ENCODE assay signal across 25 cellular contexts in genomic region chr18:8866679-8867078, GRCh38.
DNase-seq lines count a peak whose midpoint lies in the region; ATAC-seq, FAIRE-seq and TF ChIP-seq lines count a peak whose summit lies in the region.
"Had no signal": no experiment of that assay in that cellular context is flagged by ENCODE, and none has a peak within 500 bp of the region (broad histone marks: within the 10 kb centered on the region; RNA-seq: fewer than 3 reads in every experiment).

No MANE protein-coding gene starts in this region.

- H3K36me3 ChIP-seq in K562 (ENCODE audit: control insufficient read depth, insufficient read depth, low read length), result no peaks in the 10 kb centered on the region
- no peaks in the 10 kb centered on the region for H3K36me3 ChIP-seq in mesendoderm (ENCODE audit: control insufficient read depth, insufficient read depth, low read length)
- H3K36me3 ChIP-seq: BE2C, BLaER1 had no signal

- no peak for ATAC-seq in K562
- ATAC-seq: GM12878 had no signal

- H2BK120ac ChIP-seq in mesendoderm (ENCODE audit: low read depth, low read length), result no peak overlapping the region

- intact Hi-C loops in K562 (cut with micrococcal nuclease), result no loop called here

- DNase-seq in K562 (ENCODE audit: extremely low read depth in 1 of 4, low spot score in 3 of 4) (no peak), mesendoderm (no peak), SW 1271 (lab: John Stamatoyannopoulos, UW) (no peak), NCI-H526 (lab: John Stamatoyannopoulos, UW) (no peak)
- DNase-seq in stimulated activated naive CD4-positive, alpha-beta T cell treated with Interleukin-2 at 50 U/mL for 16 hours (lab: John Stamatoyannopoulos, UW), result no peak
- DNase-seq: 8988T; ACHN; BE2C; C1 segment of cervical spinal cord; CD4-positive, alpha-beta memory T cell; CD4-positive, CD25-positive, alpha-beta regulatory T cell; CD8-positive, alpha-beta memory T cell; COR-L47; DMS 273 treated with DMSO at 0.1 percent for 48 hours; DMS153; DMS53; DMS79; DND-41; EL; GDM1 had no signal

- FAIRE-seq in K562 (lab: Jason Lieb, UNC), result no peak
- FAIRE-seq: A204.1, GM12878, GM12892, GM18507 had no signal

- no peak overlapping the region for H4K8ac ChIP-seq in mesendoderm (ENCODE audit: low read depth, low read length)

- no peak for TF ChIP-seq RAD21 in K562 (CRISPR knock-in tag; conservative IDR thresholded peaks at IDR 0.05 in 1 of 2, IDR thresholded peaks at IDR 0.05 in 1 of 2)

- no peak overlapping the region for H3K27ac ChIP-seq in K562 (ENCODE audit: extremely low read depth, low read depth, low read length)
- no peak overlapping the region for H3K27ac ChIP-seq in mesendoderm (ENCODE audit: low read depth, low read length)
- H3K27ac ChIP-seq: BLaER1 had no signal

- in situ Hi-C loops in K562 (cut with MboI), result loop anchor here (5.0 kb wide), 1 partner anchor 121 kb away; no protein-coding TSS in a partner anchor

- no peak overlapping the region for H3K56ac ChIP-seq in mesendoderm (ENCODE audit: low read length)

- H3K9ac ChIP-seq in K562 (ENCODE audit: insufficient read depth in 1 of 2, low read depth in 2 of 2, low read length in 2 of 2) (no peak overlapping the region), mesendoderm (ENCODE audit: low read length) (no peak overlapping the region)
- H3K9ac ChIP-seq: BLaER1 had no signal

- H3K23ac ChIP-seq in mesendoderm (ENCODE audit: low read length), result no peak overlapping the region

- H3K79me1 ChIP-seq in mesendoderm (ENCODE audit: low read length), result no peaks in the 10 kb centered on the region

- TF ChIP-seq CTCF in K562 (IDR thresholded peaks at IDR 0.05 in 2 of 3, conservative IDR thresholded peaks at IDR 0.05 in 1 of 3; ENCODE audit: insufficient read depth in 2 of 3, low read depth in 1 of 3, low read length in 3 of 3), result no peak

- peaks cover 8 to 14% of the 10 kb centered on the region in 2 experiments; a peak in 4 of 5 replicates for H3K4me1 ChIP-seq in K562 (replicated peaks in 1 of 2; ENCODE audit: control insufficient read depth in 2 of 2, insufficient read depth in 2 of 2, low read length in 2 of 2)
- H3K4me1 ChIP-seq in mesendoderm (ENCODE audit: control insufficient read depth, low read depth, low read length), result peaks cover 23% of the 10 kb centered on the region
- H3K4me1 ChIP-seq: BE2C had no signal

- no peak overlapping the region for H2BK15ac ChIP-seq in mesendoderm (replicated peaks; ENCODE audit: low read depth)

- TF ChIP-seq EP300 in K562 (IDR thresholded peaks at IDR 0.05; ENCODE audit: low read length), result no peak

- H3K27me3 ChIP-seq in K562 (ENCODE audit: control insufficient read depth in 2 of 2, insufficient read depth in 2 of 2, low read length in 2 of 2), result peaks cover 0 to 10% of the 10 kb centered on the region in 2 experiments; a peak in 2 of 5 replicates
- no peaks in the 10 kb centered on the region for H3K27me3 ChIP-seq in mesendoderm (ENCODE audit: insufficient read depth, low read length, poor library complexity)
- H3K27me3 ChIP-seq: BE2C, BLaER1 had no signal

- H2AFZ ChIP-seq in K562 (ENCODE audit: low read depth, low read length), result peak overlapping the region; percentile 53

- H3K4me3 ChIP-seq in K562, result no peak overlapping the region
- no peak overlapping the region for H3K4me3 ChIP-seq in mesendoderm (ENCODE audit: low read length)
- H3K4me3 ChIP-seq: BLaER1, GM12878 had no signal

- no peak overlapping the region for H4K5ac ChIP-seq in mesendoderm (ENCODE audit: low read length)

- no peak overlapping the region for H3K4me2 ChIP-seq in K562 (ENCODE audit: insufficient read depth, low read length)
- H3K4me2 ChIP-seq in mesendoderm (ENCODE audit: low read length), result no peak overlapping the region
- H3K4me2 ChIP-seq: BLaER1 had no signal

- H3K4ac ChIP-seq in mesendoderm (ENCODE audit: low read depth, low read length), result no peak overlapping the region

- H4K20me1 ChIP-seq in K562 (replicated peaks; ENCODE audit: control insufficient read depth, insufficient read depth, low read length), result no peaks in the 10 kb centered on the region
- H4K20me1 ChIP-seq: BLaER1 had no signal

- TF ChIP-seq POLR2A in K562 (conservative IDR thresholded peaks at IDR 0.05), result no peak

- BruUV-seq in K562 (replicated peaks; lab: Mats Ljungman, UMichigan), result no TSS peak

- CTCF ChIA-PET in K562 (lab: Yijun Ruan, JAX; ENCODE audit: low intra/inter-chr PET ratio), result no interaction called here

- H3K9me1 ChIP-seq in K562 (ENCODE audit: control insufficient read depth, insufficient read depth, low read length), result no peaks in the 10 kb centered on the region

- H3K18ac ChIP-seq in mesendoderm (ENCODE audit: low read length), result no peak overlapping the region

- no peaks in the 10 kb centered on the region for H3K9me3 ChIP-seq in K562 (replicated peaks; ENCODE audit: control insufficient read depth, insufficient read depth, low read depth, low read length)
- H3K9me3 ChIP-seq: BE2C had no signal

- H3K79me2 ChIP-seq in K562 (ENCODE audit: control insufficient read depth, insufficient read depth, low read length) (no peaks in the 10 kb centered on the region), mesendoderm (ENCODE audit: control insufficient read depth, insufficient read depth, low read length) (no peaks in the 10 kb centered on the region)

- peak overlapping the region; percentile 33 for H2AK5ac ChIP-seq in mesendoderm (ENCODE audit: low read length)

- H2BK5ac ChIP-seq in mesendoderm (ENCODE audit: low read length), result peak overlapping the region; percentile 42

- POLR2A ChIA-PET in K562 (lab: Yijun Ruan, JAX), result interaction anchor here (0.6 to 1.7 kb wide), 3 partner anchors 9 to 153 kb away, joined by 3 to 7 read pairs (median 4); no protein-coding TSS in a partner anchor

- WGBS in K562 (ENCODE audit: insufficient coverage, low coverage, missing lambda C conversion rate), result 78% methylated on average over 1 of the region's 1 CpG
- WGBS in mesendoderm (ENCODE audit: extremely low coverage, insufficient coverage, low lambda C conversion rate), result no CpG with 5 or more reads among the region's 1 CpG

TF ChIP-seq in K562, 482 proteins besides CTCF, POLR2A, EP300 and RAD21:
- TF ChIP-seq ZNF3 (CRISPR knock-in tag; IDR thresholded peaks at IDR 0.05) (no peak), ZNF23 (CRISPR knock-in tag; IDR thresholded peaks at IDR 0.05) (no peak), ZNF431 (CRISPR knock-in tag; IDR thresholded peaks at IDR 0.05) (no peak), MLX (CRISPR knock-in tag; conservative IDR thresholded peaks at IDR 0.05) (no peak), GTF2B (IDR thresholded peaks at IDR 0.05; ENCODE audit: extremely low read depth, insufficient read length) (no peak), SMARCA5 (IDR thresholded peaks at IDR 0.05) (no peak), JUNB (CRISPR knock-in tag; conservative IDR thresholded peaks at IDR 0.05) (no peak), NCOR1 (IDR thresholded peaks at IDR 0.05) (no peak), FOSL1 (tag; conservative IDR thresholded peaks at IDR 0.05) (no peak), HMGN3 (IDR thresholded peaks at IDR 0.05; ENCODE audit: borderline replicate concordance, extremely low read depth, insufficient read length, low read depth, low read length) (no peak), MEIS2 (IDR thresholded peaks at IDR 0.05; ENCODE audit: partially characterized antibody) (no peak), ZFP30 (CRISPR knock-in tag; IDR thresholded peaks at IDR 0.05; ENCODE audit: borderline replicate concordance) (no peak), SUPT5H (IDR thresholded peaks at IDR 0.05) (no peak), PHTF2 (CRISPR knock-in tag; IDR thresholded peaks at IDR 0.05) (no peak), MNT (conservative IDR thresholded peaks at IDR 0.05) (no peak), ZNF76 (CRISPR knock-in tag; IDR thresholded peaks at IDR 0.05; ENCODE audit: borderline replicate concordance) (no peak)
